In the genomic region with DNA sequence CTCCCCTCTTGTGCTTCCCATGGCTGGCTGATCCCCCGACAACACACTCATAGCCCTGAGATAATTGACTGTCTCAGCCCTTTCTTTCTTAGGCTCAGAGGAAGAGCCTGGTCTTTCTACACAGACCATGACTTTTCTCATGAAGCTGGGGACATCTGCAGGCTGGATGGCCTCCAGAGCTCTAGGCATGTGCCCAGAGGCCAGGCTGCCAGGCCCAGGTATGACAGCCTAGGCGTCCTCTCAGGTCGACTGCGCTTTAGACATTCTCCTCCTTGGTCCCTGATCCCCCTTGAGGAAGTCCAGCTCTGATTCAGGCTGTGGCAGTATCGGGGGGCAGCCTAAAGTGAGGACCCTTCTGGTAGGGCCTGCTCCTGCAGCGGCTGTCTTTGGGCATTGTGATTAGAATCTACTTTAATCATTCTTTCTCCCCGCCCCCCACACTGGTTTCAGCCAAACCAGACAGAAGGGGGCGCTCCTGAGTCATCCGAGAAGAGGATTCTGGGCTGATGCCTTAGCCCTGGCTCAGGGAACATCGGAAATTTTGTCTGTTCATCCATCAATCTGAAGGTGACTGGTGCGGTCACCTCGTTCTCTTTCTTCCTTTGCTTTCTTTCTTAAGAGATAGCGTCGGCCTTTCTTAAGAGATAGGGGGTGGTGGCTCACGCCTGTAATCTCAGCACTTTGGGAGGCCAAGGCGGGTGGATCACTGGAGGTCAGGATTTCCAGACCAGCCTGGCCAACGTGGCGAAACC, we compare ENCODE assay signal across 8 cellular contexts.
DNase-seq lines count a peak whose midpoint lies in the region; ATAC-seq lines count a peak whose summit lies in the region.

No MANE protein-coding gene starts in this region.

- peaks cover 3% of the 10 kb centered on the region for H3K4me1 Mint-ChIP-seq in activated naive CD8-positive, alpha-beta T cell treated with anti-CD3 and anti-CD28 coated beads, Interleukin-2, amount 50 U/mL, for 24 hours

- H3K4me3 Mint-ChIP-seq in activated naive CD8-positive, alpha-beta T cell treated with anti-CD3 and anti-CD28 coated beads, Interleukin-2, amount 50 U/mL, for 24 hours, result no peak overlapping the region

- no peaks in the 10 kb centered on the region for H3K36me3 Mint-ChIP-seq in activated naive CD8-positive, alpha-beta T cell treated with anti-CD3 and anti-CD28 coated beads, Interleukin-2, amount 50 U/mL, for 24 hours (ENCODE audit: low read depth)

- no peaks in the 10 kb centered on the region for H3K9me3 Mint-ChIP-seq in activated naive CD8-positive, alpha-beta T cell treated with anti-CD3 and anti-CD28 coated beads, Interleukin-2, amount 50 U/mL, for 24 hours

- DNase-seq in DMS 273 treated with DMSO at 0.1 percent for 48 hours (lab: John Stamatoyannopoulos, UW), result peak; percentile 24
- peak; percentile 64 for DNase-seq in LHCN-M2 (ENCODE audit: low read depth)
- DNase-seq in SW480 (ENCODE audit: low spot score), result peak; percentile 69
- peak; percentile 92 for DNase-seq in activated naive CD8-positive, alpha-beta T cell treated with anti-CD3 and anti-CD28 coated beads, Interleukin-2, amount 50 U/mL, for 24 hours
- DNase-seq in left ventricle myocardium superior, result peak; percentile 75
- peak; percentile 83 for DNase-seq in retina
- no peak for DNase-seq in GOT3 (lab: John Stamatoyannopoulos, UW)

- peaks cover 82% of the 10 kb centered on the region for H3K27me3 Mint-ChIP-seq in activated naive CD8-positive, alpha-beta T cell treated with anti-CD3 and anti-CD28 coated beads, Interleukin-2, amount 50 U/mL, for 24 hours

- intact Hi-C loops in left ventricle myocardium superior (cut with micrococcal nuclease), result loop anchor here (5.0 kb wide), 1 partner anchor 621 kb away; no protein-coding TSS in a partner anchor

- no peak overlapping the region for H3K27ac Mint-ChIP-seq in activated naive CD8-positive, alpha-beta T cell treated with anti-CD3 and anti-CD28 coated beads, Interleukin-2, amount 50 U/mL, for 24 hours

- ATAC-seq in activated naive CD8-positive, alpha-beta T cell treated with anti-CD3 and anti-CD28 coated beads, Interleukin-2, amount 50 U/mL, for 24 hours, result peak; percentile 82
- ATAC-seq in left ventricle myocardium superior (peak; percentile 77), HG03342 (IDR thresholded peaks at IDR 0.05; ENCODE audit: unreplicated experiment) (no peak)
